In genomic region chr2:189698020-189698887, GRCh38 we compare ENCODE assay signal across 8 cellular contexts. TPM values are rescaled to one million over a fixed set of nuclear protein-coding genes. Genes with fewer than 3 reads are reported as not detected.
A peak's percentile ranks its signal among the peaks of the same experiment; 100 is the strongest.
DNase-seq lines count a peak whose midpoint lies in the region; ATAC-seq and TF ChIP-seq lines count a peak whose summit lies in the region.

No MANE protein-coding gene starts in this region.

- no peak overlapping the region for H3K9ac ChIP-seq in HUES48 (ENCODE audit: low read depth, low read length)

- no peak overlapping the region for H3K4me3 ChIP-seq in GM12865 (ENCODE audit: low read depth, low read length)
- H3K4me3 ChIP-seq in HUES48 (ENCODE audit: low read depth, low read length): peak overlapping the region; percentile 49
- peak overlapping the region in 2 of 3 donors; percentile 30 to 35 for H3K4me3 ChIP-seq in right lobe of liver
- H3K4me3 ChIP-seq in aorta (ENCODE audit: low read length in 2 of 2): no peak overlapping the region

- WGBS in right lobe of liver (ENCODE audit: insufficient coverage, low coverage, low lambda C conversion rate, missing lambda C conversion rate): 17% methylated on average over 6 of the region's 6 CpGs
- WGBS in aorta, 2 donors: 22 to 25% methylated on average over 6 of the region's 6 CpGs

- DNase-seq in AML-193 (lab: John Stamatoyannopoulos, UW) (peak; percentile 59 to 76), GM12865 (ENCODE audit: low read depth) (peak; percentile 54), SW480 (ENCODE audit: low spot score) (peak; percentile 40), dermis blood vessel endothelial cell (peak; percentile 65), right lobe of liver (peak in 1 of 3 donors; percentile 63), aorta (no peak), KG1 (lab: John Stamatoyannopoulos, UW) (no peak)

- H3K36me3 ChIP-seq in HUES48 (ENCODE audit: control insufficient read depth, insufficient read depth, low read length) (no peaks in the 10 kb centered on the region), right lobe of liver (no peaks in the 10 kb centered on the region), aorta (ENCODE audit: control insufficient read depth in 1 of 2, insufficient read depth in 2 of 2, low read length in 1 of 2) (no peaks in the 10 kb centered on the region)

- H3K27me3 ChIP-seq in HUES48 (ENCODE audit: control insufficient read depth, insufficient read depth, low read length) (no peaks in the 10 kb centered on the region), right lobe of liver (no peaks in the 10 kb centered on the region), aorta (ENCODE audit: control insufficient read depth in 1 of 2, insufficient read depth in 2 of 2, low read length in 1 of 2) (no peaks in the 10 kb centered on the region)

- ATAC-seq in right lobe of liver: peak; percentile 97 to 98 (median 98)
- ATAC-seq in aorta (ENCODE audit: low FRiP score): peak; percentile 68

- H3K27ac ChIP-seq in HUES48 (ENCODE audit: low read depth, low read length) (no peak overlapping the region), right lobe of liver (peak overlapping the region in 1 of 3 donors; percentile 34), aorta (ENCODE audit: low read depth in 1 of 2, low read length in 2 of 2) (no peak overlapping the region)

- TF ChIP-seq POLR2A in right lobe of liver (IDR thresholded peaks at IDR 0.05): no peak

- intact Hi-C loops in right lobe of liver (cut with DNase I): no loop called here
- intact Hi-C loops in aorta (cut with DNase I): loop anchor here (2.0 to 5.0 kb wide), 2 partner anchors 37 to 231 kb away; partner anchors contain the start of gene ASNSD1 (in 2 of the 2)

- no peaks in the 10 kb centered on the region for H3K9me3 ChIP-seq in HUES48 (ENCODE audit: control insufficient read depth, insufficient read depth, low read length)
- no peaks in the 10 kb centered on the region for H3K9me3 ChIP-seq in right lobe of liver
- H3K9me3 ChIP-seq in aorta (ENCODE audit: control insufficient read depth, low read length): no peaks in the 10 kb centered on the region

- H3K4me1 ChIP-seq in HUES48 (ENCODE audit: control insufficient read depth, insufficient read depth, low read length): no peaks in the 10 kb centered on the region
- H3K4me1 ChIP-seq in right lobe of liver: peaks cover 0 to 7% (median 0%) of the 10 kb centered on the region in 4 donors
- no peaks in the 10 kb centered on the region for H3K4me1 ChIP-seq in aorta (ENCODE audit: control insufficient read depth in 1 of 2, insufficient read depth in 2 of 2, low read length in 2 of 2)

- TF ChIP-seq CTCF in GM12865 (IDR thresholded peaks at IDR 0.05; ENCODE audit: insufficient read depth, low read depth, low read length, missing control alignments) (peak; percentile 38), right lobe of liver (IDR thresholded peaks at IDR 0.05) (peak; percentile 47 to 76 (median 70))

RNA-seq across cellular contexts. Expression of gene ANKAR, which starts 23.8 kb away (rescaled TPM):
- 4.8 and 6.8 TPM in 2 replicates for total RNA-seq in dermis blood vessel endothelial cell
- total RNA-seq in right lobe of liver: 1 to 10 TPM; 2.9 to 9.2 (median 4.8) TPM
- 10 to 100 TPM; 18.9 to 27.2 TPM for total RNA-seq in aorta
- polyA plus RNA-seq in aorta: 1 to 10 TPM; 1.0 to 7.5 TPM

RNA-seq across cellular contexts. Expression of gene ASNSD1, which starts 37.0 kb away (rescaled TPM):
- total RNA-seq in dermis blood vessel endothelial cell (73.2 and 75.4 TPM in 2 replicates), right lobe of liver (10 to 100 TPM; 18.7 to 31.6 (median 27.0) TPM), aorta (10 to 100 TPM; 30.2 to 37.7 TPM)
- polyA plus RNA-seq in aorta: 10 to 100 TPM; 26.7 to 34.3 TPM

Comparison
In these comparisons a context has a peak if more than half of its experiments do, and no peak if none do; other contexts are left out.
1. DNase-seq: peak in AML-193 (2 of 2), GM12865 (single experiment), SW480 (single experiment) and dermis blood vessel endothelial cell (single experiment); none in aorta (0 of 2) and KG1 (single experiment).
2. H3K4me3 ChIP-seq: peak in HUES48 (single experiment) and right lobe of liver (2 of 3); none in GM12865 (single experiment) and aorta (0 of 2).
3. intact Hi-C loops: an anchor here in aorta (2.0 to 5.0 kb wide); none called in right lobe of liver.